ENCODE assay signal across 8 cellular contexts in the genomic region with DNA sequence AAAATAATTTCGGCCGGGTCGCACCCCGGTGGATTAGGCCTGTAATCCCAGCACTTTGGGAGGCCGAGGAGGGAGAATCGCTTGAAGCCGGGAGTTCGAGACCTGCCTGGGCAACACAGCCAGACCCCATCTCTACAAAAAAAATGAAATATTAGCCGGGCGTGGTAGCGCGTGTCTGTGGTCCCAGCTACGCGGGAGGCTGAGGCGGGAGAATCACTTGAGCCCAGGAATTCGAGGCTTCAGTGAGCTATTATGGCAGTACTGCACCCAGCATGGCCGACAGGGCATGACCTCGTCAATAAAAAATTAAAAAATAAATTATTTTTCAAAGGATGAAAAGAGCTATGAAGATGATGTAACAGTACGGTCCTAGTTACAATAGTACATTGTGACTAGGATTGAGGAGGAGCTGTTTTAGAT. TPM values are rescaled to one million over a fixed set of nuclear protein-coding genes. Genes with fewer than 3 reads are reported as not detected.
A peak's percentile ranks its signal among the peaks of the same experiment; 100 is the strongest.
DNase-seq lines count a peak whose midpoint lies in the region; ATAC-seq and TF ChIP-seq lines count a peak whose summit lies in the region.

No MANE protein-coding gene starts in this region.

- H3K9me3 ChIP-seq in ES-I3 (ENCODE audit: control insufficient read depth, insufficient read depth, low read length) (no peaks in the 10 kb centered on the region), PC-3 (ENCODE audit: low read length) (no peaks in the 10 kb centered on the region), parathyroid adenoma (ENCODE audit: control insufficient read depth, low read length) (no peaks in the 10 kb centered on the region)

- H3K4me3 ChIP-seq in PC-3 (ENCODE audit: low read length) (peak overlapping the region; percentile 94), parathyroid adenoma (ENCODE audit: low read depth, low read length) (peak overlapping the region; percentile 68)

- CTCF ChIA-PET in PC-3 (lab: Charles Lee): no interaction called here

- no peaks in the 10 kb centered on the region for H3K9me2 ChIP-seq in PC-3 (replicated peaks; ENCODE audit: low read length)

- H3K27me3 Mint-ChIP-seq in endothelial cell (ENCODE audit: unreplicated experiment): peaks cover 10% of the 10 kb centered on the region

- H3K27ac ChIP-seq in PC-3 (ENCODE audit: low read length) (peak overlapping the region; percentile 64), parathyroid adenoma (peak overlapping the region; percentile 80)

- H3K36me3 ChIP-seq in ES-I3 (ENCODE audit: insufficient read depth, low read length): peaks cover 17% of the 10 kb centered on the region
- H3K36me3 ChIP-seq in PC-3 (ENCODE audit: low read depth, low read length): peaks cover 15% of the 10 kb centered on the region
- H3K36me3 ChIP-seq in parathyroid adenoma (ENCODE audit: control insufficient read depth, insufficient read depth, low read length): no peaks in the 10 kb centered on the region

- H3K27me3 ChIP-seq in PC-3 (ENCODE audit: low read length) (no peaks in the 10 kb centered on the region), parathyroid adenoma (ENCODE audit: control insufficient read depth, insufficient read depth, low read length) (no peaks in the 10 kb centered on the region)

- peak overlapping the region; percentile 98 for H3K4me3 Mint-ChIP-seq in endothelial cell (ENCODE audit: unreplicated experiment)

- no peaks in the 10 kb centered on the region for H3F3A ChIP-seq in PC-3 (ENCODE audit: low read length, unreplicated experiment)

- DNase-seq in PC-3 (no peak), endothelial cell (ENCODE audit: low spot score) (peak; percentile 4), NCI-H2081 treated with DMSO at 0.1 percent for 48 hours (lab: John Stamatoyannopoulos, UW) (no peak)
- no peak for DNase-seq in central memory CD4-positive, alpha-beta T cell

- peaks cover 16% of the 10 kb centered on the region for H3K4me1 Mint-ChIP-seq in endothelial cell (ENCODE audit: unreplicated experiment)

- peaks cover 19% of the 10 kb centered on the region for H3K36me3 Mint-ChIP-seq in endothelial cell (ENCODE audit: low read depth, unreplicated experiment)

- H4K20me1 ChIP-seq in PC-3 (ENCODE audit: low read length): no peaks in the 10 kb centered on the region

- H3K4me2 ChIP-seq in PC-3 (ENCODE audit: low read length) (peak overlapping the region; percentile 84), parathyroid adenoma (ENCODE audit: low read length) (peak overlapping the region; percentile 68)

- intact Hi-C loops in PC-3 (cut with micrococcal nuclease): no loop called here

- H3K4me1 ChIP-seq in ES-I3 (ENCODE audit: insufficient read depth, low read length) (peaks cover 5% of the 10 kb centered on the region; the same call in 1 of the 2 replicates), PC-3 (ENCODE audit: insufficient read depth, low read length) (peaks cover 12% of the 10 kb centered on the region), parathyroid adenoma (peaks cover 3% of the 10 kb centered on the region)

- POLR2A ChIA-PET in PC-3 (lab: Charles Lee; ENCODE audit: unreplicated experiment): no interaction called here

- H2AFZ ChIP-seq in PC-3 (ENCODE audit: low read length) (peak overlapping the region; percentile 74), parathyroid adenoma (peak overlapping the region; percentile 93)

- TF ChIP-seq CTCF in PC-3 (conservative IDR thresholded peaks at IDR 0.05; ENCODE audit: low read depth, low read length): no peak
- no peak for TF ChIP-seq CTCF in endothelial cell (IDR thresholded peaks at IDR 0.05; ENCODE audit: unreplicated experiment)
- no peak for TF ChIP-seq CTCF in parathyroid adenoma (IDR thresholded peaks at IDR 0.05)

- peak overlapping the region; percentile 90 for H3K27ac Mint-ChIP-seq in endothelial cell (ENCODE audit: unreplicated experiment)

- TSS peak; percentile 94 for BruUV-seq in PC-3 (replicated peaks; lab: Mats Ljungman, UMichigan)

- no peaks in the 10 kb centered on the region for H3K9me3 Mint-ChIP-seq in endothelial cell (ENCODE audit: unreplicated experiment)

- H3K9ac ChIP-seq in ES-I3 (ENCODE audit: low read depth, low read length): peak overlapping the region; percentile 96
- peak overlapping the region; percentile 100 for H3K9ac ChIP-seq in PC-3 (ENCODE audit: low read length)
- peak overlapping the region; percentile 38 for H3K9ac ChIP-seq in parathyroid adenoma

- H3K79me2 ChIP-seq in PC-3 (ENCODE audit: low read length) (peaks cover 43% of the 10 kb centered on the region), parathyroid adenoma (peaks cover 5% of the 10 kb centered on the region)

- ATAC-seq in PC-3 (no peak), GM18909 (IDR thresholded peaks at IDR 0.05; ENCODE audit: poor library complexity, unreplicated experiment) (no peak), GM18511 (IDR thresholded peaks at IDR 0.05; ENCODE audit: unreplicated experiment) (no peak)

RNA-seq across cellular contexts. Expression of a gene that starts 0.5 kb away (rescaled TPM):
- total RNA-seq in PC-3 (2014; rRNA removed): 24.2 and 37.6 TPM in 2 replicates
- 23.1 TPM for total RNA-seq in endothelial cell (ENCODE audit: unreplicated experiment)

RNA-seq across cellular contexts. Expression of a gene that starts 0.7 kb away (rescaled TPM):
- total RNA-seq in PC-3 (2014; rRNA removed) (70.8 and 83.4 TPM in 2 replicates), endothelial cell (ENCODE audit: unreplicated experiment) (52.0 TPM)

RNA-seq across cellular contexts. Expression of a gene that starts 32.3 kb away (rescaled TPM):
- 41.1 and 50.0 TPM in 2 replicates for total RNA-seq in PC-3 (2014; rRNA removed)
- total RNA-seq in endothelial cell (ENCODE audit: unreplicated experiment): 16.8 TPM

RNA-seq across cellular contexts. Expression of a gene that starts 36.8 kb away (rescaled TPM):
- total RNA-seq in PC-3 (2014; rRNA removed) (13.9 and 15.8 TPM in 2 replicates), endothelial cell (ENCODE audit: unreplicated experiment) (11.3 TPM)

RNA-seq across cellular contexts. Expression of a gene that starts 49.8 kb away (rescaled TPM):
- total RNA-seq in PC-3 (2014; rRNA removed) (299 and 338 TPM in 2 replicates), endothelial cell (ENCODE audit: unreplicated experiment) (167 TPM)

Comparison
In these comparisons a context has a peak if more than half of its experiments do, and no peak if none do; other contexts are left out.
1. H3K9ac ChIP-seq: peak in every context shown above with its lines; median percentile 100 in PC-3; 96 in ES-I3; 38 in parathyroid adenoma.